Comparison of ENCODE assay signal across 13 cellular contexts in the genomic region with DNA sequence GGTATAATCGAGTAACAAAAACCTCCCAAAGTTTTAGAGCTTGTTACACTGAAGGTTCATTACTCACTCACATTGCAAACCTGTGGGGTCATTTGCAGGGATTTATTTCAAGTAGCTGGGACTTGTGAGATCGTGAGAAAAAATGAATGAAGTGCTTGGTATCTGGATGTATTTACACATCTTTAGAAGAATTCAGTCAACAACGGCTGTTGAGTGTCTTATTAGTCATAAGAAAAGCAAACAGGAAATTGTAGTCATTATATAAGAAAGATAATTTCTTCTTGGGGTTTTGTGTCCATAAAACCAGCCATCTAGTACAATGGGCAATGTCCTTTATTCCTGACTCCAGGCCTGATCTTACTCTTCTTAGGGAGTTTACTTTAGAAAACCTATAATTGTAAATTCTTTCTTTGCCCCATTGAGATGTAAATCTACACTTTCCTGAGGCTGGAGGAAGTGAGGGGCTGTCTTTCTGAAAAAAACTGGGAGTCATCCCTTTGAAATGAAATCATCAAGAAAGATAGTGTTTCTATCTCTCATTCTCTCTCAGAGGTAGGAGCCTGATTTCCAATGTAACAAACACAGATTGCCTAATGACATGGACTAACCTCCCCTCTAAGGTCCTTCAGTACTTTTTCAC.
A peak's percentile ranks its signal among the peaks of the same experiment; 100 is the strongest.
DNase-seq lines count a peak whose midpoint lies in the region; ATAC-seq and TF ChIP-seq lines count a peak whose summit lies in the region.
"Had no signal": no experiment of that assay in that cellular context is flagged by ENCODE, and none has a peak within 500 bp of the region (broad histone marks: within the 10 kb centered on the region; RNA-seq: fewer than 3 reads in every experiment).

No MANE protein-coding gene starts in this region.

- H3K27ac ChIP-seq in breast epithelium (no peak overlapping the region), RWPE2 (ENCODE audit: poor library complexity, severe bottlenecking) (peak overlapping the region; percentile 97), foreskin keratinocyte (peak overlapping the region; percentile 11), vagina (peak overlapping the region; percentile 43), spleen (peak overlapping the region in 1 of 8 donors; percentile 7)
- H3K27ac ChIP-seq: neutrophil, VCaP had no signal

- H3K36me3 ChIP-seq in breast epithelium (no peaks in the 10 kb centered on the region), RWPE2 (ENCODE audit: low read depth) (no peaks in the 10 kb centered on the region), vagina (no peaks in the 10 kb centered on the region), spleen (no peaks in the 10 kb centered on the region)
- H3K36me3 ChIP-seq: neutrophil had no signal

- CTCF ChIA-PET in MCF 10A (lab: Yijun Ruan, JAX), result interaction anchor here (0.6 to 1.0 kb wide), 2 partner anchors 30 to 937 kb away, joined by 3 to 4 read pairs; no protein-coding TSS in a partner anchor

- H3K4me3 Mint-ChIP-seq in MCF 10A (ENCODE audit: unreplicated experiment), result no peak overlapping the region
- H3K4me3 Mint-ChIP-seq: dendritic cell treated with granulocyte-macrophage colony-stimulating factor and Interleukin-4, amounts not matched to agents 40 ng/mL and 50 ng/mL, for 4 days had no signal

- no peaks in the 10 kb centered on the region for H3K27me3 ChIP-seq in breast epithelium
- H3K27me3 ChIP-seq in RWPE2 (ENCODE audit: insufficient read depth, poor library complexity, severe bottlenecking), result no peaks in the 10 kb centered on the region
- H3K27me3 ChIP-seq in foreskin keratinocyte, result no peaks in the 10 kb centered on the region
- no peaks in the 10 kb centered on the region for H3K27me3 ChIP-seq in vagina
- no peaks in the 10 kb centered on the region for H3K27me3 ChIP-seq in spleen (replicated peaks in 1 of 7)
- H3K27me3 ChIP-seq: neutrophil had no signal

- no peaks in the 10 kb centered on the region for H3K9me3 ChIP-seq in breast epithelium
- no peaks in the 10 kb centered on the region for H3K9me3 ChIP-seq in RWPE2 (ENCODE audit: severe bottlenecking)
- no peaks in the 10 kb centered on the region for H3K9me3 ChIP-seq in vagina
- H3K9me3 ChIP-seq in spleen, result no peaks in the 10 kb centered on the region
- H3K9me3 ChIP-seq: neutrophil had no signal

- TF ChIP-seq CTCF in MCF 10A (IDR thresholded peaks at IDR 0.05; ENCODE audit: unreplicated experiment) (no peak), breast epithelium (IDR thresholded peaks at IDR 0.05) (no peak), RWPE2 (IDR thresholded peaks at IDR 0.05; ENCODE audit: poor library complexity, severe bottlenecking) (no peak), foreskin keratinocyte (conservative IDR thresholded peaks at IDR 0.05) (no peak), vagina (IDR thresholded peaks at IDR 0.05) (no peak), spleen (IDR thresholded peaks at IDR 0.05 in 8 of 11, conservative IDR thresholded peaks at IDR 0.05 in 3 of 11) (no peak)

- ATAC-seq in RWPE2 (ENCODE audit: low read depth) (peak; percentile 81), foreskin keratinocyte (peak; percentile 71)

- intact Hi-C loops in MCF 10A (cut with micrococcal nuclease) (loop anchor here (5.0 kb wide), 1 partner anchor 201 kb away; a partner anchor contains a TSS), breast epithelium (cut with DNase I; ENCODE audit: low total_unique reads) (no loop called here), vagina (cut with DNase I) (no loop called here), spleen (cut with DNase I; ENCODE audit: low total_unique reads) (no loop called here)

- H3K4me3 ChIP-seq in breast epithelium (no peak overlapping the region), RWPE2 (ENCODE audit: severe bottlenecking) (no peak overlapping the region), vagina (no peak overlapping the region), spleen (no peak overlapping the region)

- DNase-seq in MCF 10A (ENCODE audit: unreplicated experiment) (peak; percentile 81), breast epithelium (ENCODE audit: low spot score in 2 of 2) (no peak), RWPE2 (ENCODE audit: low spot score) (peak; percentile 39), foreskin keratinocyte (peak; percentile 84 to 87), vagina (ENCODE audit: extremely low spot score in 2 of 2) (no peak), activated T-cell treated with anti-CD3 and anti-CD28 coated beads for 4 hours (no peak), NCI-H1436 (lab: John Stamatoyannopoulos, UW) (no peak), spleen (no peak)
- DNase-seq: stimulated activated CD4-positive, alpha-beta T cell treated with anti-CD3 and anti-CD28 coated beads, Interleukin-4, amount 100 ng/mL, for 4 hours; substantia nigra had no signal

- H3K9me3 Mint-ChIP-seq in MCF 10A (ENCODE audit: unreplicated experiment), result no peaks in the 10 kb centered on the region
- H3K9me3 Mint-ChIP-seq: dendritic cell treated with granulocyte-macrophage colony-stimulating factor and Interleukin-4, amounts not matched to agents 40 ng/mL and 50 ng/mL, for 4 days had no signal

- peaks cover 28% of the 10 kb centered on the region for H3K4me1 Mint-ChIP-seq in MCF 10A (ENCODE audit: insufficient read depth, unreplicated experiment)

- 40 to 55% (median 48%) methylated on average over 3 of the region's 3 CpGs for WGBS in spleen, 5 donors

- no peak for TF ChIP-seq POLR2A in breast epithelium (IDR thresholded peaks at IDR 0.05)
- no peak for TF ChIP-seq POLR2A in vagina (IDR thresholded peaks at IDR 0.05)
- TF ChIP-seq POLR2A in spleen (IDR thresholded peaks at IDR 0.05), result no peak

- POLR2A ChIA-PET in MCF 10A (lab: Yijun Ruan, JAX), result interaction anchor here (1.1 kb wide), 1 partner anchor 202 kb away, joined by 4 read pairs; no protein-coding TSS in a partner anchor

- peak overlapping the region; percentile 52 for H3K27ac Mint-ChIP-seq in MCF 10A (ENCODE audit: low read depth, unreplicated experiment)
- H3K27ac Mint-ChIP-seq: dendritic cell treated with granulocyte-macrophage colony-stimulating factor and Interleukin-4, amounts not matched to agents 40 ng/mL and 50 ng/mL, for 4 days had no signal

- BruUV-seq in MCF 10A (replicated peaks; lab: Mats Ljungman, UMichigan), result no TSS peak

- no peaks in the 10 kb centered on the region for H3K27me3 Mint-ChIP-seq in MCF 10A (ENCODE audit: insufficient read depth, unreplicated experiment)
- H3K27me3 Mint-ChIP-seq: dendritic cell treated with granulocyte-macrophage colony-stimulating factor and Interleukin-4, amounts not matched to agents 40 ng/mL and 50 ng/mL, for 4 days had no signal

- no peaks in the 10 kb centered on the region for H3K36me3 Mint-ChIP-seq in MCF 10A (ENCODE audit: insufficient read depth, unreplicated experiment)

- no peaks in the 10 kb centered on the region for H3K4me1 ChIP-seq in breast epithelium
- peaks cover 52% of the 10 kb centered on the region for H3K4me1 ChIP-seq in RWPE2 (ENCODE audit: insufficient read depth, poor library complexity, severe bottlenecking)
- H3K4me1 ChIP-seq in foreskin keratinocyte, result peaks cover 26% of the 10 kb centered on the region
- peaks cover 12% of the 10 kb centered on the region for H3K4me1 ChIP-seq in vagina
- H3K4me1 ChIP-seq in spleen, result peaks cover 0 to 5% (median 0%) of the 10 kb centered on the region in 6 donors

Comparison
In these comparisons a context has a peak if more than half of its experiments do, and no peak if none do; other contexts are left out.
1. DNase-seq: peak in MCF 10A (single experiment), RWPE2 (single experiment) and foreskin keratinocyte (2 of 2); none in breast epithelium (0 of 2), vagina (0 of 2), activated T-cell treated with anti-CD3 and anti-CD28 coated beads for 4 hours (single experiment), NCI-H1436 (single experiment) and spleen (single experiment).
2. H3K27ac ChIP-seq: peak in RWPE2 (single experiment), foreskin keratinocyte (single experiment) and vagina (single experiment); none in breast epithelium (0 of 2).